Comparison of ENCODE assay signal across 8 cellular contexts in the genomic region with DNA sequence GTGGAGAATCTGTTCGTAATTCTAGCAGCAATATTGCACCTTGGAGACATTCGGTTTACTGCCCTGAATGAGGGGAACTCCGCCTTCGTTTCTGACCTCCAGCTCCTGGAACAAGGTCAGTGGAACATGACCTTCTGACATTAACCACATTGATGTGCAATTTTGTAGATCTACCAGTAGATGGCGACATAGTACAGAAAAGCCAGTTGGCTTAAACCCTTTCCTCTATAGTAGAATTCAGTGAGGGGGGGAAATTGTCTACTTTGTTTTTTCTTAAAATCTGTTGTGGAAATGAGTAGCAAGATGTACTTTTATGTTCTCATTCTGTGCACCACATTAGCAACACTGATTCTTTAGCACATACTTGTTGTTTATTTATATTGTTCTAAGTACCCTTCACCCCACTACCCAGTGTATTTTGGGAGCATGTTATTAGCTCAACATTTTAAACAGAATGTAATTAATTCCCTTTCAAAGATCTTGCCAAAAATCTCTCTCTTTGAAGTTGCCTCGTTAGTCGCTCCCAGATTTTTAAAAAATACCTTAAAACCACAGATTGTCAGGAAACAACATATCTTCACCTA.
DNase-seq lines count a peak whose midpoint lies in the region; ATAC-seq and TF ChIP-seq lines count a peak whose summit lies in the region.

No MANE protein-coding gene starts in this region.

- H3K4ac ChIP-seq in IMR-90 (ENCODE audit: low read depth, low read length) = no peak overlapping the region

- H3K36me3 ChIP-seq in IMR-90 (ENCODE audit: control insufficient read depth, insufficient read depth, low read length) = no peaks in the 10 kb centered on the region
- H3K36me3 ChIP-seq in lower lobe of right lung = no peaks in the 10 kb centered on the region
- no peaks in the 10 kb centered on the region for H3K36me3 ChIP-seq in aorta (ENCODE audit: control insufficient read depth in 1 of 2, insufficient read depth in 2 of 2, low read length in 1 of 2)

- H3K56ac ChIP-seq in IMR-90 (ENCODE audit: extremely low read depth, insufficient read depth, low read length) = no peak overlapping the region

- no peak overlapping the region for H3K4me3 ChIP-seq in IMR-90 (ENCODE audit: insufficient read depth, low read depth, low read length)
- no peak overlapping the region for H3K4me3 ChIP-seq in lower lobe of right lung
- H3K4me3 ChIP-seq in aorta (ENCODE audit: low read length in 2 of 2) = no peak overlapping the region

- peak overlapping the region; percentile 66; the same call in 1 of the 2 replicates for H2BK20ac ChIP-seq in IMR-90 (ENCODE audit: low read depth, low read length)

- no peaks in the 10 kb centered on the region; a peak in 1 of 4 replicates for H3K79me1 ChIP-seq in IMR-90 (ENCODE audit: low read depth in 1 of 2, low read length in 2 of 2)

- H3K27ac ChIP-seq in IMR-90 (ENCODE audit: insufficient read depth, low read length) (no peak overlapping the region), lower lobe of right lung (no peak overlapping the region), aorta (ENCODE audit: low read depth in 1 of 2, low read length in 2 of 2) (no peak overlapping the region)

- no peak overlapping the region for H2BK15ac ChIP-seq in IMR-90 (ENCODE audit: low read depth, low read length)

- no peaks in the 10 kb centered on the region for H4K20me1 ChIP-seq in IMR-90 (ENCODE audit: insufficient read depth, low read length)

- dilution Hi-C loops in IMR-90 (cut with HindIII; ENCODE audit: low sequenced_read_pairs, unreplicated experiment) = no loop called here

- no peak overlapping the region for H3K23ac ChIP-seq in IMR-90 (ENCODE audit: low read depth, low read length)

- H3K18ac ChIP-seq in IMR-90 (ENCODE audit: low read depth, low read length) = no peak overlapping the region

- no peak overlapping the region for H2BK120ac ChIP-seq in IMR-90 (ENCODE audit: low read depth, low read length)

- H2AK9ac ChIP-seq in IMR-90 (replicated peaks; ENCODE audit: low read depth, low read length, poor library complexity) = no peak overlapping the region

- peak overlapping the region; percentile 49; the same call in 1 of the 2 replicates for H2AK5ac ChIP-seq in IMR-90 (ENCODE audit: low read depth, low read length)

- H3K4me1 ChIP-seq in IMR-90 (ENCODE audit: control insufficient read depth, insufficient read depth, low read length) (peaks cover 11% of the 10 kb centered on the region), lower lobe of right lung (no peaks in the 10 kb centered on the region), aorta (ENCODE audit: control insufficient read depth in 1 of 2, insufficient read depth in 2 of 2, low read length in 2 of 2) (no peaks in the 10 kb centered on the region)

- peak; percentile 73 for ATAC-seq in Right ventricle myocardium inferior
- ATAC-seq in GM21737 (IDR thresholded peaks at IDR 0.05; ENCODE audit: unreplicated experiment) = peak; percentile 82
- peak; percentile 56 for ATAC-seq in IMR-90 (ENCODE audit: low read depth)
- peak; percentile 83 to 85 for ATAC-seq in lower lobe of right lung
- peak; percentile 83 for ATAC-seq in aorta (ENCODE audit: low FRiP score)

- no peak overlapping the region for H3K9ac ChIP-seq in IMR-90 (ENCODE audit: low read depth, low read length)

- TF ChIP-seq CTCF in IMR-90 (conservative IDR thresholded peaks at IDR 0.05; ENCODE audit: low read depth, low read length) (peak; percentile 88), lower lobe of right lung (IDR thresholded peaks at IDR 0.05) (peak; percentile 81)

- no peak overlapping the region for H4K91ac ChIP-seq in IMR-90 (ENCODE audit: insufficient read depth, low read depth, low read length)

- H4K8ac ChIP-seq in IMR-90 (ENCODE audit: low read depth in 2 of 2, low read length in 2 of 2) = no peak overlapping the region

- BruUV-seq in IMR-90 (replicated peaks; lab: Mats Ljungman, UMichigan) = no TSS peak

- no peak overlapping the region for H4K5ac ChIP-seq in IMR-90 (ENCODE audit: low read depth, low read length)

- WGBS in IMR-90 (ENCODE audit: extremely low coverage in 2 of 2, insufficient read length in 1 of 2), 2 experiments = no CpG with 5 or more reads among the region's 7 CpGs
- WGBS in aorta, 2 donors = 16 to 21% methylated on average over 7 of the region's 7 CpGs

- H3K9me1 ChIP-seq in IMR-90 (ENCODE audit: insufficient read depth, low read length) = peaks cover 7% of the 10 kb centered on the region; the same call in 1 of the 2 replicates

- no peak for TF ChIP-seq POLR2A in IMR-90 (IDR thresholded peaks at IDR 0.05; ENCODE audit: low read depth, low read length)

- in situ Hi-C loops in IMR-90 (cut with MboI; ENCODE audit: low sequenced_read_pairs) = loop anchor here (5.0 to 10.0 kb wide), 2 partner anchors 813 to 1146 kb away; no protein-coding TSS in a partner anchor

- POLR2A ChIA-PET in IMR-90 (lab: Charles Lee; ENCODE audit: unreplicated experiment) = interaction anchor here (0.6 kb wide), 1 partner anchor 1204 kb away, joined by 3 read pairs; no protein-coding TSS in a partner anchor

- no peak overlapping the region for H2AFZ ChIP-seq in IMR-90 (replicated peaks; ENCODE audit: low read length, poor library complexity)

- peak; percentile 94 for TF ChIP-seq RAD21 in IMR-90 (IDR thresholded peaks at IDR 0.05; ENCODE audit: low read length)

- intact Hi-C loops in Right ventricle myocardium inferior (cut with DNase I) (loop anchor here (2.0 to 5.0 kb wide), 3 partner anchors 823 to 1176 kb away; no protein-coding TSS in a partner anchor), cardiac septum (cut with DNase I) (loop anchor here (5.0 to 10.0 kb wide), 4 partner anchors 163 to 1176 kb away; no protein-coding TSS in a partner anchor), IMR-90 (cut with micrococcal nuclease) (loop anchor here (1.0 to 10.0 kb wide), 4 partner anchors 293 to 1148 kb away; no protein-coding TSS in a partner anchor), lower lobe of right lung (cut with DNase I) (no loop called here), aorta (cut with DNase I) (loop anchor here (2.0 to 5.0 kb wide), 4 partner anchors 821 to 1147 kb away; no protein-coding TSS in a partner anchor)

- H3K14ac ChIP-seq in IMR-90 (replicated peaks; ENCODE audit: low read depth, low read length) = no peak overlapping the region

- CTCF ChIA-PET in IMR-90 (lab: Yijun Ruan, JAX) = interaction anchor here (0.6 to 1.0 kb wide), 6 partner anchors 24 to 823 kb away, joined by 3 to 4 read pairs (median 3); no protein-coding TSS in a partner anchor

- H3K4me2 ChIP-seq in IMR-90 (ENCODE audit: low read depth, low read length) = no peak overlapping the region

- DNase-seq in Right ventricle myocardium inferior (ENCODE audit: missing footprints) (no peak), cardiac septum (ENCODE audit: low spot score) (no peak), IMR-90 (peak; percentile 62), OCI-M1 (lab: John Stamatoyannopoulos, UW) (peak; percentile 76), dedifferentiated amniotic fluid mesenchymal stem cell (ENCODE audit: extremely low spot score) (peak; percentile 65), lower lobe of right lung (no peak), aorta (no peak)

- H3K27me3 ChIP-seq in IMR-90 (ENCODE audit: control insufficient read depth, insufficient read depth, low read length) (no peaks in the 10 kb centered on the region), lower lobe of right lung (ENCODE audit: low read depth) (no peaks in the 10 kb centered on the region), aorta (ENCODE audit: control insufficient read depth in 1 of 2, insufficient read depth in 2 of 2, low read length in 1 of 2) (no peaks in the 10 kb centered on the region)

- H2BK5ac ChIP-seq in IMR-90 (ENCODE audit: low read depth, low read length, poor library complexity, severe bottlenecking) = no peak overlapping the region

- no peaks in the 10 kb centered on the region for H3K9me3 ChIP-seq in IMR-90 (ENCODE audit: control insufficient read depth, insufficient read depth, low read length)
- no peaks in the 10 kb centered on the region for H3K9me3 ChIP-seq in lower lobe of right lung
- H3K9me3 ChIP-seq in aorta (ENCODE audit: control insufficient read depth, low read length) = no peaks in the 10 kb centered on the region

TF ChIP-seq in IMR-90, 13 proteins besides CTCF, POLR2A, EP300 and RAD21:
- TF ChIP-seq CEBPB (IDR thresholded peaks at IDR 0.05; ENCODE audit: low read depth, low read length) = peak; percentile 23; the same call in 1 of the 2 replicates
- peak; percentile 80 for TF ChIP-seq SMC3 (IDR thresholded peaks at IDR 0.05; ENCODE audit: low read depth, low read length)
- no peak for TF ChIP-seq MAFK (IDR thresholded peaks at IDR 0.05; ENCODE audit: low read depth, low read length)

Comparison
In these comparisons a context has a peak if more than half of its experiments do, and no peak if none do; other contexts are left out.
1. DNase-seq: peak in IMR-90 (single experiment), OCI-M1 (single experiment) and dedifferentiated amniotic fluid mesenchymal stem cell (single experiment); none in Right ventricle myocardium inferior (single experiment), cardiac septum (single experiment), lower lobe of right lung (single experiment) and aorta (0 of 2).
2. Peak in every context shown above with its lines, with median percentiles within 50 percentile points of each other: ATAC-seq.